In the genomic region with DNA sequence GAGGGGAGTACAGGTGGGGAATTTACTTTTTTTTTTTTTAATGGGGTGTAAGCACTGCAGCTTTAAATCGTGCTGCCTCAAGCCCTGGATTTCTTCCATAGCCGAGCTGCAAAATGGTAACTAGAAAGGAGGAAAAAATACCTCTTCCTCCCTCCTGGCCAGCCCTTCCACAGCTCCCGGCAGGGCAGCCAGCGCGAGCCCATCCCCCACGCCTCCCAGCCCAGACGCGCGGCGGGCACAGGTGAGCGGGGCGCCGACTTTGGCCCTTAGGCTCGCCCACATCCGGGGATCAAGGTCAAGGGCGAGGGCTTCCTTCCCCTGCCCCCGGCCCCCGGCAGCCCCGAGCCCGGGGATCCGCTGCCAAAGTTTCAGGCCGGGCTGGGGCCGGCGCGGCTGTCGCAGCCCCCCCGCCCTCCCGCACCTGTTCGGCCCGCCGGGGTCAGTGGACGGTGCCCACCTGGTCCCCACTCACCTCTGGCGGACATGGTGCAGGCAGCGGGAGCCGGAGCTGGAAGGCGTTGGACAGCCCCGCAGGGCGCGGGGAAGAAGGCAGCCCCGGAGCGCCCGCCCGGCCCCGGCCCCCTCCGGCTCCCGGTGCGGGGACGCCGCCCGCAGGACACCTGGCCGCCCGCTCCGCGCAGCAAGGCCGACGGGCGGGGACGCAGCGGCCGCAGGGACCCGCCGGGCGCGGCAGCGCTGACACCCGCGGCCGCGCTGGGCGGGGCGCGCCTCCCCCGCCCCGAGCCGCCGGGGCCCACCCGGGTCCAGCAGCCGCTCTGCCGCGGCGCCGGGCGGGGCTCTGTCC, we compare ENCODE assay signal across 8 cellular contexts. TPM values are rescaled to one million over a fixed set of nuclear protein-coding genes. Genes with fewer than 3 reads are reported as not detected.
DNase-seq lines count a peak whose midpoint lies in the region; ATAC-seq, FAIRE-seq and TF ChIP-seq lines count a peak whose summit lies in the region.

No MANE protein-coding gene starts in this region.

- H4K91ac ChIP-seq in H1 (replicated peaks; ENCODE audit: insufficient read length, low read length), result no peak overlapping the region

- peaks cover 6% of the 10 kb centered on the region; the same call in 1 of the 2 replicates for H3K23me2 ChIP-seq in H1 (ENCODE audit: low read depth, low read length)

- H3K9me3 ChIP-seq in SJCRH30 (replicated peaks), result no peaks in the 10 kb centered on the region; the same call in 1 of the 2 replicates
- no peaks in the 10 kb centered on the region for H3K9me3 ChIP-seq in H1 (ENCODE audit: insufficient read depth in 2 of 2, low read depth in 1 of 2, low read length in 1 of 2)

- H3K18ac ChIP-seq in H1 (ENCODE audit: extremely low read depth, low read length), result no peak overlapping the region; the same call in 1 of the 2 replicates

- no peak overlapping the region; the same call in 1 of the 2 replicates for H4K8ac ChIP-seq in H1 (ENCODE audit: extremely low read depth, insufficient read depth, low read length)

- peak overlapping the region; percentile 74 for H3K4me3 Mint-ChIP-seq in activated CD4-positive, alpha-beta T cell treated with anti-CD3 and anti-CD28 coated beads, Interleukin-2, amount 10 ng/mL, durations not matched to agents 24 days and 14 days
- peak overlapping the region; percentile 78 for H3K4me3 Mint-ChIP-seq in mesothelial cell of epicardium

- H3K27ac Mint-ChIP-seq in activated CD4-positive, alpha-beta T cell treated with anti-CD3 and anti-CD28 coated beads, Interleukin-2, amount 10 ng/mL, durations not matched to agents 24 days and 14 days, result no peak overlapping the region
- H3K27ac Mint-ChIP-seq in mesothelial cell of epicardium, result peak overlapping the region; percentile 68

- DNase-seq in activated CD4-positive, alpha-beta T cell treated with anti-CD3 and anti-CD28 coated beads, Interleukin-2, amount 10 ng/mL, durations not matched to agents 24 days and 14 days, result peak; percentile 62
- no peak for DNase-seq in activated CD4-positive, alpha-beta T cell treated with anti-CD3 and anti-CD28 coated beads for 48 hours
- no peak for DNase-seq in SJCRH30
- peak in 1 of 2 experiments; percentile 76 for DNase-seq in H1 (ENCODE audit: low read depth in 1 of 2, low spot score in 2 of 2)
- peak in 1 of 2 experiments; percentile 55 for DNase-seq in mesothelial cell of epicardium (ENCODE audit: low spot score in 2 of 2, unreplicated experiment in 2 of 2)
- no peak for DNase-seq in posterior vena cava (ENCODE audit: low spot score)

- ATAC-seq in HG03469 (IDR thresholded peaks at IDR 0.05; ENCODE audit: unreplicated experiment), result no peak

- FAIRE-seq in H1 (lab: Jason Lieb, UNC), result no peak

- H3K23ac ChIP-seq in H1 (ENCODE audit: insufficient read length), result no peak overlapping the region

- no peak for TF ChIP-seq EP300 in H1 (IDR thresholded peaks at IDR 0.05; ENCODE audit: borderline replicate concordance in 1 of 2, low read depth in 2 of 2, low read length in 2 of 2)

- H3K27me3 ChIP-seq in SJCRH30 (peaks cover 23% of the 10 kb centered on the region), H1 (replicated peaks in 1 of 4; ENCODE audit: control insufficient read depth in 3 of 4, extremely low read depth in 1 of 4, insufficient read depth in 3 of 4, low read length in 3 of 4) (peaks cover 0 to 8% (median 4%) of the 10 kb centered on the region in 4 experiments; a peak in 4 of 7 replicates)

- H4K20me1 ChIP-seq in H1 (replicated peaks in 1 of 2; ENCODE audit: control insufficient read depth in 1 of 2, insufficient read depth in 2 of 2, low read length in 2 of 2), result no peaks in the 10 kb centered on the region

- no peak overlapping the region for H2AK5ac ChIP-seq in H1 (ENCODE audit: low read depth, low read length)

- H3K4me1 ChIP-seq in SJCRH30, result peaks cover 6% of the 10 kb centered on the region; the same call in 1 of the 2 replicates
- peaks cover 0 to 2% (median under 1%) of the 10 kb centered on the region in 4 experiments; a peak in 2 of 7 replicates for H3K4me1 ChIP-seq in H1 (replicated peaks in 1 of 4; ENCODE audit: control insufficient read depth in 3 of 4, insufficient read depth in 4 of 4, low read length in 3 of 4)
- no peaks in the 10 kb centered on the region for H3K4me1 ChIP-seq in urinary bladder (ENCODE audit: insufficient read depth)

- no peak overlapping the region for H3K27ac ChIP-seq in SJCRH30
- no peak overlapping the region for H3K27ac ChIP-seq in H1 (ENCODE audit: low read depth, low read length)
- H3K27ac ChIP-seq in urinary bladder (ENCODE audit: low read depth), result no peak overlapping the region

- no peak for TF ChIP-seq POLR2A in H1 (IDR thresholded peaks at IDR 0.05; ENCODE audit: control extremely low read depth in 1 of 2, low read depth in 2 of 2, low read length in 2 of 2)

- no peak for TF ChIP-seq CTCF in H1 (IDR thresholded peaks at IDR 0.05; ENCODE audit: control extremely low read depth in 1 of 3, insufficient read depth in 1 of 3, low read depth in 1 of 3, low read length in 3 of 3)
- no peak for TF ChIP-seq CTCF in mesothelial cell of epicardium (IDR thresholded peaks at IDR 0.05; ENCODE audit: unreplicated experiment)

- 0% methylated on average over 40 of the region's 83 CpGs; no CpG with 5 or more reads in 1 of the 2 experiments for WGBS in H1 (ENCODE audit: extremely low coverage in 1 of 2, insufficient coverage in 1 of 2, insufficient read length in 1 of 2, insufficient replicate concordance in 2 of 2, low coverage in 1 of 2, low lambda C conversion rate in 2 of 2, missing lambda C conversion rate in 1 of 2), 2 experiments
- WGBS in urinary bladder, result under 1% methylated on average over 83 of the region's 83 CpGs

- intact Hi-C loops in activated CD4-positive, alpha-beta T cell treated with anti-CD3 and anti-CD28 coated beads, Interleukin-2, amount 10 ng/mL, durations not matched to agents 24 days and 14 days (cut with micrococcal nuclease), result no loop called here
- intact Hi-C loops in posterior vena cava (cut with DNase I), result no loop called here

- peaks cover 43% of the 10 kb centered on the region for H3K27me3 Mint-ChIP-seq in activated CD4-positive, alpha-beta T cell treated with anti-CD3 and anti-CD28 coated beads, Interleukin-2, amount 10 ng/mL, durations not matched to agents 24 days and 14 days
- peaks cover 15% of the 10 kb centered on the region for H3K27me3 Mint-ChIP-seq in mesothelial cell of epicardium (ENCODE audit: low read depth)

- H3K36me3 ChIP-seq in SJCRH30, result no peaks in the 10 kb centered on the region
- H3K36me3 ChIP-seq in H1 (ENCODE audit: control insufficient read depth in 2 of 4, insufficient read depth in 4 of 4, low read length in 3 of 4), result no peaks in the 10 kb centered on the region
- no peaks in the 10 kb centered on the region for H3K36me3 ChIP-seq in urinary bladder (ENCODE audit: insufficient read depth)

- H2BK20ac ChIP-seq in H1 (ENCODE audit: low read length), result no peak overlapping the region

- no peak overlapping the region for H2BK120ac ChIP-seq in H1 (replicated peaks; ENCODE audit: low read depth, low read length)

- no peak overlapping the region for H4K5ac ChIP-seq in H1 (ENCODE audit: insufficient read length, low read depth, low read length)

- no peak overlapping the region for H3K56ac ChIP-seq in H1 (replicated peaks; ENCODE audit: insufficient read length, low read depth, low read length)

- no peak overlapping the region for H3K4ac ChIP-seq in H1 (replicated peaks; ENCODE audit: insufficient read length, low read depth, low read length)

- TF ChIP-seq RAD21 in H1 (IDR thresholded peaks at IDR 0.05 in 1 of 2, conservative IDR thresholded peaks at IDR 0.05 in 1 of 2; ENCODE audit: low read depth in 2 of 2, low read length in 2 of 2), result no peak

- H3K14ac ChIP-seq in H1 (ENCODE audit: insufficient read length), result no peak overlapping the region

- H3K4me3 ChIP-seq in SJCRH30 (peak overlapping the region; percentile 40), H1 (ENCODE audit: extremely low read depth in 1 of 4, insufficient read depth in 2 of 4, low read depth in 3 of 4, low read length in 4 of 4) (peak overlapping the region; percentile 38 to 72 (median 50)), urinary bladder (ENCODE audit: low read depth, low read length) (peak overlapping the region; percentile 84)

- CTCF ChIA-PET in H1 (lab: Charles Lee; ENCODE audit: partially characterized antibody), result interaction anchor here (0.7 to 1.3 kb wide), 5 partner anchors 13 to 228 kb away, joined by 3 to 6 read pairs (median 4); no protein-coding TSS in a partner anchor

- peak overlapping the region; percentile 72 to 88 for H3K4me2 ChIP-seq in H1 (ENCODE audit: insufficient read depth in 1 of 2, low read depth in 2 of 2, low read length in 2 of 2)

- peak overlapping the region in 1 of 4 experiments; percentile 60; a peak in 2 of 7 replicates for H3K9ac ChIP-seq in H1 (replicated peaks in 1 of 4; ENCODE audit: extremely low read depth in 1 of 4, low read depth in 3 of 4, low read length in 3 of 4)

- H2BK15ac ChIP-seq in H1 (ENCODE audit: low read length), result no peak overlapping the region

- H3K79me2 ChIP-seq in H1 (ENCODE audit: control insufficient read depth in 1 of 2, insufficient read depth in 2 of 2, low read length in 2 of 2), result no peaks in the 10 kb centered on the region

- no peak overlapping the region for H2BK12ac ChIP-seq in H1 (ENCODE audit: low read depth, low read length)

- H3K9me3 Mint-ChIP-seq in activated CD4-positive, alpha-beta T cell treated with anti-CD3 and anti-CD28 coated beads, Interleukin-2, amount 10 ng/mL, durations not matched to agents 24 days and 14 days, result no peaks in the 10 kb centered on the region
- H3K9me3 Mint-ChIP-seq in mesothelial cell of epicardium, result no peaks in the 10 kb centered on the region

- POLR2A ChIA-PET in H1 (lab: Charles Lee; ENCODE audit: partially characterized antibody), result interaction anchor here (0.6 kb wide), 1 partner anchor 190 kb away, joined by 3 read pairs; no protein-coding TSS in a partner anchor

- peaks cover 4% of the 10 kb centered on the region for H3K4me1 Mint-ChIP-seq in activated CD4-positive, alpha-beta T cell treated with anti-CD3 and anti-CD28 coated beads, Interleukin-2, amount 10 ng/mL, durations not matched to agents 24 days and 14 days
- peaks cover 11% of the 10 kb centered on the region for H3K4me1 Mint-ChIP-seq in mesothelial cell of epicardium

- H3K36me3 Mint-ChIP-seq in activated CD4-positive, alpha-beta T cell treated with anti-CD3 and anti-CD28 coated beads, Interleukin-2, amount 10 ng/mL, durations not matched to agents 24 days and 14 days (ENCODE audit: low read depth), result no peaks in the 10 kb centered on the region
- no peaks in the 10 kb centered on the region for H3K36me3 Mint-ChIP-seq in mesothelial cell of epicardium

- no peaks in the 10 kb centered on the region for H3K79me1 ChIP-seq in H1 (ENCODE audit: low read depth, low read length)

- H2AFZ ChIP-seq in H1 (ENCODE audit: low read length), result peak overlapping the region; percentile 88

- no peak overlapping the region for H2BK5ac ChIP-seq in H1 (ENCODE audit: low read depth, low read length)

RNA-seq across cellular contexts. Expression of a gene that starts 53.8 kb away (rescaled TPM):
- total RNA-seq in activated CD4-positive, alpha-beta T cell treated with anti-CD3 and anti-CD28 coated beads, Interleukin-2, amount 10 ng/mL, durations not matched to agents 24 days and 14 days, result 24.2 and 24.7 TPM in 2 replicates
- total RNA-seq in SJCRH30 (2014; rRNA removed; shearing (Covaris generic)), result 10.9 and 11.1 TPM in 2 replicates
- total RNA-seq in H1 (2021; fragmentation: NEBNext Ultra II Directional; extraction: Animal tissue kit (Norgen Biotek cat#: 25700)), result 14.0 and 15.0 TPM in 2 replicates
- polyA plus RNA-seq in H1 (2011; rRNA removed) (3.5 and 4.5 TPM in 2 replicates), urinary bladder (13.7 TPM)
- 3.6 TPM for polyA plus RNA-seq in H1 (2011; cell fraction: cytosol; rRNA removed)
- polyA plus RNA-seq in H1 (2011; cell fraction: nucleus; rRNA removed), result 5.4 TPM
- 3.5 to 7.1 TPM (median 4.6 TPM) in 4 replicates for polyA plus RNA-seq in H1 (2012, experiment 1 of 2)
- polyA plus RNA-seq in H1 (2012, experiment 2 of 2), result 0.55 TPM
- 4.7 TPM for polyA plus RNA-seq in H1 (2013, experiment 1 of 2)
- 4.0 TPM for polyA plus RNA-seq in H1 (2013, experiment 2 of 2)
- 10.4 and 11.9 TPM in 2 replicates for polyA minus RNA-seq in H1 (2011; rRNA and poly(A)+ RNA removed)
- 21.4 TPM for polyA minus RNA-seq in H1 (2011; cell fraction: cytosol; rRNA and poly(A)+ RNA removed)
- 20.8 TPM for polyA minus RNA-seq in H1 (2011; cell fraction: nucleus; rRNA and poly(A)+ RNA removed)
- total RNA-seq in mesothelial cell of epicardium (39.6 to 43.2 TPM (median 41.9 TPM) in 3 replicates), urinary bladder (58.0 TPM), posterior vena cava (10 to 100 TPM; 34.1 to 38.1 TPM)
